In genomic region chr6:130282234-130282995, GRCh38 we compare ENCODE assay signal across 8 cellular contexts. TPM values are rescaled to one million over a fixed set of nuclear protein-coding genes. Genes with fewer than 3 reads are reported as not detected.
DNase-seq lines count a peak whose midpoint lies in the region; ATAC-seq, FAIRE-seq and TF ChIP-seq lines count a peak whose summit lies in the region.

No MANE protein-coding gene starts in this region.

- H3K4me1 ChIP-seq in endodermal cell (ENCODE audit: control insufficient read depth, insufficient read depth, low read length) (no peaks in the 10 kb centered on the region), uterus (no peaks in the 10 kb centered on the region)

- intact Hi-C loops in uterus (cut with DNase I; ENCODE audit: low total_unique reads), result no loop called here

- H3K27ac ChIP-seq in endodermal cell (ENCODE audit: low read depth, low read length), result no peak overlapping the region
- no peak overlapping the region for H3K27ac ChIP-seq in uterus

- no peak for TF ChIP-seq POLR2A in uterus (IDR thresholded peaks at IDR 0.05)

- H3K27me3 ChIP-seq in endodermal cell (ENCODE audit: control insufficient read depth, insufficient read depth, low read length, poor library complexity, severe bottlenecking) (no peaks in the 10 kb centered on the region), uterus (no peaks in the 10 kb centered on the region)

- H3K4me1 Mint-ChIP-seq in endodermal cell, result peaks cover 5% of the 10 kb centered on the region

- in situ Hi-C loops in G401 (cut with HindIII; ENCODE audit: low sequenced_read_pairs), result no loop called here

- H3K36me3 ChIP-seq in endodermal cell (ENCODE audit: control insufficient read depth, insufficient read depth, low read length) (no peaks in the 10 kb centered on the region), uterus (no peaks in the 10 kb centered on the region)

- peaks cover under 1% of the 10 kb centered on the region for H3K9me3 ChIP-seq in endodermal cell (ENCODE audit: control insufficient read depth, low read length)
- no peaks in the 10 kb centered on the region for H3K9me3 ChIP-seq in uterus

- no peaks in the 10 kb centered on the region for H3K27me3 Mint-ChIP-seq in endodermal cell (ENCODE audit: insufficient read depth)

- 92 to 100% methylated on average over 1 to 2 of the region's 2 CpGs for WGBS in endodermal cell (ENCODE audit: insufficient coverage in 1 of 2, insufficient read length in 1 of 2), 2 experiments

- H3K4me3 ChIP-seq in endodermal cell (ENCODE audit: low read length), result no peak overlapping the region
- H3K4me3 ChIP-seq in uterus, result no peak overlapping the region

- peak; percentile 74 for TF ChIP-seq CTCF in endodermal cell (conservative IDR thresholded peaks at IDR 0.05)
- no peak for TF ChIP-seq CTCF in uterus (IDR thresholded peaks at IDR 0.05)

- H3K36me3 Mint-ChIP-seq in endodermal cell (ENCODE audit: low read depth), result peaks cover 3% of the 10 kb centered on the region

- peak; percentile 1 for DNase-seq in GDM1 (lab: John Stamatoyannopoulos, UW)
- peak; percentile 33 for DNase-seq in NAMALWA (ENCODE audit: low spot score)
- DNase-seq in endodermal cell, result no peak
- DNase-seq in HTR-8/SVneo (ENCODE audit: insufficient read length, low spot score), result no peak
- DNase-seq in G401 (ENCODE audit: low spot score), result no peak
- DNase-seq in uterus, result no peak
- DNase-seq in hippocampal formation (lab: John Stamatoyannopoulos, UW), result no peak

- peaks cover 12% of the 10 kb centered on the region for H3K9me3 Mint-ChIP-seq in endodermal cell

- peak; percentile 82 for ATAC-seq in GM21526 (IDR thresholded peaks at IDR 0.05; ENCODE audit: low FRiP score, unreplicated experiment)

- no peak overlapping the region for H3K27ac Mint-ChIP-seq in endodermal cell

- H3K9ac ChIP-seq in endodermal cell (ENCODE audit: extremely low read depth, low read length, poor library complexity, severe bottlenecking), result no peak overlapping the region

- no peak for FAIRE-seq in HTR-8/SVneo (lab: Jason Lieb, UNC)

- no peak overlapping the region for H3K4me3 Mint-ChIP-seq in endodermal cell

RNA-seq across cellular contexts. Expression of gene SAMD3, which starts 59.7 kb away (rescaled TPM):
- total RNA-seq in endodermal cell, result 10 to 100 TPM; 41.3 to 44.8 TPM
- polyA plus RNA-seq in endodermal cell (2013, experiment 1 of 2), result 5.7 TPM
- 6.5 TPM for polyA plus RNA-seq in endodermal cell (2013, experiment 2 of 2)
- total RNA-seq in G401 (2014; rRNA removed; shearing (Covaris generic)), result not detected in 2 replicates
- 10 to 100 TPM in 1 of 4 donors, 1 to 10 TPM in 3; 4.1 to 10.0 (median 4.5) TPM for total RNA-seq in uterus

Comparison
In these comparisons a context has a peak if more than half of its experiments do, and no peak if none do; other contexts are left out.
1. DNase-seq: peak in GDM1 (single experiment) and NAMALWA (single experiment); none in endodermal cell (single experiment), HTR-8/SVneo (single experiment), G401 (single experiment), uterus (0 of 2) and hippocampal formation (0 of 2).